In the genomic region with DNA sequence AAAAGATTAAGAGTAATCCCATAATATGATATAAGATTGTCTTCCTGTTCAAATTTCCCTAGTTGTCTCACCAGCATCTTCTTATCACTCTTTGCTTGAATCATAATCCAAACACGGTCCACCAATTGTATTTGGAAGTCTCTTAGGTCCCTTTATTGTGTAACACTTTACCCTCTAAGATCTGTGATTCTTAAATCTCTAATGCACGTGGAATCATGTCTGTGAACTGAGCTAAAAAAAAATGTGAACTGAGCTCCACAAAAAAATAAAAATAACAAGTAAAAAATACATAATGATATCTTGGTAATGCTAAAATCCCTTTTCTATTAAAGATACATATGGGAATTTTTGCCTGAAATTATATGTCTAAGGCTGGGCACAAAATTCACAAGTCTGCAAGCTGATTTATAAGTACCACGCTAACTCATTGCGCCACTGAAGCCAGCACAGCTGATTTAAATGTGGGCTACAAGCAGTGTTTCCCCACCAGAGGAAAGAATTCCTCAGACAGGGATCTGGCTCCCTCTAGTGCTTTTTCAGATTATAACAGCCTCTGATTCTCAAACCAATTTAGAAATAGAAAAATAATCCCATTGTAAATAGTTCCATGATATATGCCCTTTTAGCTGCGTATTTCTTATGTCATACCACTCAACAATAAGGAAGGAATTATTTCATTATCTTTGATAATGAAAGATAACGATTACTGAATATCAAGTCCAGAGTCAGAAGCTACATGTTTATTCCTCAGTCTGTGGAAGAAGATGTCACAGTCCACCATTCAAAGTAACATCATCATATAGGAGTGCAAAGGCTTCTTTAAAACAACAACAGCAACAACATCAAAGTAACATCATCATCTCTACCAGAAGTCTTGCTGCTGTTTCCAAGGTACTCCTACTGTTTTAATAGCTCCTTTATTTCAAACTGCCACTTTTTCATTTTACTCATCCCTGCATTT, we compare ENCODE assay signal across 8 cellular contexts. TPM values are rescaled to one million over a fixed set of nuclear protein-coding genes. Genes with fewer than 3 reads are reported as not detected.
A peak's percentile ranks its signal among the peaks of the same experiment; 100 is the strongest.
DNase-seq lines count a peak whose midpoint lies in the region; ATAC-seq, FAIRE-seq and TF ChIP-seq lines count a peak whose summit lies in the region.

No MANE protein-coding gene starts in this region.

- no peaks in the 10 kb centered on the region for H3K36me3 Mint-ChIP-seq in activated naive CD4-positive, alpha-beta T cell treated with anti-CD3 and anti-CD28 coated beads for 36 hours (ENCODE audit: low read depth)
- no peaks in the 10 kb centered on the region for H3K36me3 Mint-ChIP-seq in progenitor cell of endocrine pancreas (ENCODE audit: insufficient read depth)

- peak; percentile 96 for FAIRE-seq in G401.6 (lab: Jason Lieb, UNC)

- peak; percentile 87 for TF ChIP-seq CTCF in progenitor cell of endocrine pancreas (IDR thresholded peaks at IDR 0.05; ENCODE audit: unreplicated experiment)

- peaks cover 2% of the 10 kb centered on the region for H3K4me1 Mint-ChIP-seq in activated naive CD4-positive, alpha-beta T cell treated with anti-CD3 and anti-CD28 coated beads for 36 hours (ENCODE audit: low read depth)
- no peaks in the 10 kb centered on the region for H3K4me1 Mint-ChIP-seq in progenitor cell of endocrine pancreas (ENCODE audit: low read depth)

- no peaks in the 10 kb centered on the region for H3K27me3 Mint-ChIP-seq in activated naive CD4-positive, alpha-beta T cell treated with anti-CD3 and anti-CD28 coated beads for 36 hours (ENCODE audit: low read depth)
- no peaks in the 10 kb centered on the region for H3K27me3 Mint-ChIP-seq in progenitor cell of endocrine pancreas

- H3K4me3 Mint-ChIP-seq in activated naive CD4-positive, alpha-beta T cell treated with anti-CD3 and anti-CD28 coated beads for 36 hours: no peak overlapping the region
- no peak overlapping the region for H3K4me3 Mint-ChIP-seq in progenitor cell of endocrine pancreas (ENCODE audit: low read depth)

- no peak overlapping the region for H3K27ac Mint-ChIP-seq in activated naive CD4-positive, alpha-beta T cell treated with anti-CD3 and anti-CD28 coated beads for 36 hours
- H3K27ac Mint-ChIP-seq in progenitor cell of endocrine pancreas: no peak overlapping the region

- peak; percentile 65 for DNase-seq in HuH-7 (ENCODE audit: low spot score)
- peak; percentile 83 for DNase-seq in NOMO-1 treated with DMSO at 0.1 percent for 48 hours (lab: John Stamatoyannopoulos, UW; ENCODE audit: unreplicated experiment)
- peak; percentile 43 for DNase-seq in activated naive CD4-positive, alpha-beta T cell treated with anti-CD3 and anti-CD28 coated beads for 36 hours
- peak in 38 of 42 donors; percentile 11 to 81 (median 54) for DNase-seq in head of caudate nucleus
- peak; percentile 32 for DNase-seq in progenitor cell of endocrine pancreas (ENCODE audit: low spot score, unreplicated experiment)

- ATAC-seq in GM21526 (IDR thresholded peaks at IDR 0.05; ENCODE audit: low FRiP score, unreplicated experiment): peak; percentile 80
- no peak for ATAC-seq in HG03045 (IDR thresholded peaks at IDR 0.05; ENCODE audit: unreplicated experiment)

- CTCF ChIA-PET in activated naive CD4-positive, alpha-beta T cell treated with anti-CD3 and anti-CD28 coated beads for 36 hours (lab: Charles Lee): interaction anchor here (0.5 to 1.6 kb wide), 31 partner anchors 7 to 1666 kb away, joined by 3 to 13 read pairs (median 3); a partner anchor contains a TSS

- H3K9me3 Mint-ChIP-seq in activated naive CD4-positive, alpha-beta T cell treated with anti-CD3 and anti-CD28 coated beads for 36 hours: no peaks in the 10 kb centered on the region
- H3K9me3 Mint-ChIP-seq in progenitor cell of endocrine pancreas (ENCODE audit: low read depth): no peaks in the 10 kb centered on the region

- intact Hi-C loops in activated naive CD4-positive, alpha-beta T cell treated with anti-CD3 and anti-CD28 coated beads for 36 hours (cut with micrococcal nuclease): loop anchor here (1.0 kb wide), 2 partner anchors 187 to 1642 kb away; no protein-coding TSS in a partner anchor
- intact Hi-C loops in head of caudate nucleus (cut with DNase I): loop anchor here (10.0 kb wide), 1 partner anchor 1644 kb away; no protein-coding TSS in a partner anchor

RNA-seq across cellular contexts. Expression of a gene that starts 22.9 kb away (rescaled TPM):
- 1 to 10 TPM; 3.4 to 3.8 TPM for total RNA-seq in activated naive CD4-positive, alpha-beta T cell treated with anti-CD3 and anti-CD28 coated beads for 36 hours
- total RNA-seq in progenitor cell of endocrine pancreas: 4.6 and 4.7 TPM in 2 replicates

RNA-seq across cellular contexts. Expression of a gene that starts 50.7 kb away (rescaled TPM):
- total RNA-seq in activated naive CD4-positive, alpha-beta T cell treated with anti-CD3 and anti-CD28 coated beads for 36 hours: 10 to 100 TPM; 18.6 to 20.0 TPM
- 3.5 and 4.0 TPM in 2 replicates for total RNA-seq in progenitor cell of endocrine pancreas

Comparison
In these comparisons a context has a peak if more than half of its experiments do, and no peak if none do; other contexts are left out.
1. DNase-seq: peak in every context shown above with its lines; median percentile 83 in NOMO-1 treated with DMSO at 0.1 percent for 48 hours; 65 in HuH-7; 54 in head of caudate nucleus; 43 in activated naive CD4-positive, alpha-beta T cell treated with anti-CD3 and anti-CD28 coated beads for 36 hours; 32 in progenitor cell of endocrine pancreas.